19 cellular contexts compared by ENCODE assay signal in the genomic region with DNA sequence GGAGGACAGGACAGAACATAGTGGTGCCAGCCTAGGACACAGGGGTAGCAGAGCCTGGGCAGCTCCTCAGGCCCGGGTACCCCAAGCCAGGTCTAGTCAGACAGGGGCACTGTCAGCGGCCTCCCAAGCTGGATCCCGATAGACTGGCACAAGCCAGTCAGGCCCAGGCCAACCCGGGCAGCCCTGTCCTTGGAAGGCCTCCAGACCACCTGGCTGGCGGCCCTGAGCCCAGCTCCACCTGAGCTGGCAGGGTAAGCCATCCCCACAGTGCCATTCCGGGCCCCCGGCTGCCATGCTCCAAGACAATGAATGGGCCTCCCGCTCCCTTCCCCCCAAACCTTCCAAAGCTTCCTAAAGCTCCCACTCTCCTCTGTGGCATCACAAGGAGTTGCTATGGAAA.
DNase-seq lines count a peak whose midpoint lies in the region; ATAC-seq, FAIRE-seq and TF ChIP-seq lines count a peak whose summit lies in the region.
"Had no signal": no experiment of that assay in that cellular context is flagged by ENCODE, and none has a peak within 500 bp of the region (broad histone marks: within the 10 kb centered on the region; RNA-seq: fewer than 3 reads in every experiment).

No MANE protein-coding gene starts in this region.

- ATAC-seq in DND-41 (ENCODE audit: insufficient read depth, low read depth) = no peak
- ATAC-seq in pancreas = peak; percentile 50 to 91 (median 75)
- no peak for ATAC-seq in HG02870 (IDR thresholded peaks at IDR 0.05; ENCODE audit: unreplicated experiment)
- ATAC-seq in stimulated activated effector memory CD8-positive, alpha-beta T cell treated with anti-CD3 and anti-CD28 coated beads, Interleukin-12 subunit alpha, Interleukin-12 subunit beta, amount 100 ng/mL, for 72 hours = no peak

- H3K9ac ChIP-seq in DND-41 (ENCODE audit: low read depth, low read length) = no peak overlapping the region
- H3K9ac ChIP-seq: BLaER1 treated with 17β-estradiol and CSF1 and Interleukin-3, amounts not matched to agents 10 nM and 100 nM had no signal

- H3K4me1 Mint-ChIP-seq in stimulated activated effector memory CD8-positive, alpha-beta T cell treated with anti-CD3 and anti-CD28 coated beads, Interleukin-12 subunit alpha, Interleukin-12 subunit beta, amount 100 ng/mL, for 72 hours = peaks cover 7% of the 10 kb centered on the region

- no peaks in the 10 kb centered on the region for H4K20me1 ChIP-seq in DND-41 (ENCODE audit: insufficient read depth, low read length)

- H2AFZ ChIP-seq in DND-41 (ENCODE audit: low read depth, low read length) = no peak overlapping the region

- no peak overlapping the region for H3K27ac Mint-ChIP-seq in stimulated activated effector memory CD8-positive, alpha-beta T cell treated with anti-CD3 and anti-CD28 coated beads, Interleukin-12 subunit alpha, Interleukin-12 subunit beta, amount 100 ng/mL, for 72 hours
- H3K27ac Mint-ChIP-seq: HFFc6 had no signal

- H3K4me2 ChIP-seq in DND-41 (ENCODE audit: insufficient read depth, low read length) = no peak overlapping the region
- H3K4me2 ChIP-seq: BLaER1 treated with 17β-estradiol and CSF1 and Interleukin-3, amounts not matched to agents 10 nM and 100 nM had no signal

- no peaks in the 10 kb centered on the region for H3K9me3 ChIP-seq in DND-41 (ENCODE audit: insufficient read depth, low read length, severe bottlenecking)
- no peaks in the 10 kb centered on the region for H3K9me3 ChIP-seq in pancreas
- H3K9me3 ChIP-seq: BLaER1 treated with 17β-estradiol and CSF1 and Interleukin-3, amounts not matched to agents 10 nM and 100 nM; Peyer's patch had no signal

- DNase-seq in NCI-H1092 treated with DMSO at 0.1 percent for 48 hours (lab: John Stamatoyannopoulos, UW) = peak; percentile 51
- no peak for DNase-seq in NCI-H1092 (lab: John Stamatoyannopoulos, UW)
- no peak for DNase-seq in DND-41
- DNase-seq in cerebellar nuclear complex (lab: John Stamatoyannopoulos, UW) = peak; percentile 30 to 80
- DNase-seq in pancreas = peak; percentile 26 to 85 (median 59)
- DNase-seq in activated gamma-delta T cell (lab: John Stamatoyannopoulos, UW) = no peak
- DNase-seq in stimulated activated effector memory CD8-positive, alpha-beta T cell treated with anti-CD3 and anti-CD28 coated beads, Interleukin-12 subunit alpha, Interleukin-12 subunit beta, amount 100 ng/mL, for 72 hours (ENCODE audit: low spot score in 2 of 2) = no peak
- DNase-seq: 8988T, GOT3, HFFc6, NCI-H1930, NCI-H2171 treated with DMSO at 0.1 percent for 48 hours, NCI-H510A, NCI-H82, Peyer's patch had no signal

- H3K36me3 ChIP-seq in DND-41 (ENCODE audit: insufficient read depth, low read length) (no peaks in the 10 kb centered on the region), pancreas (no peaks in the 10 kb centered on the region)
- H3K36me3 ChIP-seq: BLaER1 treated with 17β-estradiol and CSF1 and Interleukin-3, amounts not matched to agents 10 nM and 100 nM; Peyer's patch had no signal

- no peak for TF ChIP-seq CTCF in DND-41 (IDR thresholded peaks at IDR 0.05; ENCODE audit: borderline replicate concordance, extremely low read depth, low read length, poor library complexity, severe bottlenecking)
- no peak for TF ChIP-seq CTCF in pancreas (IDR thresholded peaks at IDR 0.05)

- no peak overlapping the region for H3K4me3 Mint-ChIP-seq in stimulated activated effector memory CD8-positive, alpha-beta T cell treated with anti-CD3 and anti-CD28 coated beads, Interleukin-12 subunit alpha, Interleukin-12 subunit beta, amount 100 ng/mL, for 72 hours
- H3K4me3 Mint-ChIP-seq: HFFc6 had no signal

- H3K27ac ChIP-seq in DND-41 (ENCODE audit: low read length) (peak overlapping the region; percentile 78; the same call in 1 of the 2 replicates), pancreas (no peak overlapping the region)
- H3K27ac ChIP-seq: BLaER1 treated with 17β-estradiol and CSF1 and Interleukin-3, amounts not matched to agents 10 nM and 100 nM; HL-60; Peyer's patch had no signal

- no peaks in the 10 kb centered on the region for H3K9me3 Mint-ChIP-seq in stimulated activated effector memory CD8-positive, alpha-beta T cell treated with anti-CD3 and anti-CD28 coated beads, Interleukin-12 subunit alpha, Interleukin-12 subunit beta, amount 100 ng/mL, for 72 hours
- H3K9me3 Mint-ChIP-seq: HFFc6 had no signal

- H3K79me2 ChIP-seq in DND-41 (ENCODE audit: insufficient read depth, low read length) = no peaks in the 10 kb centered on the region

- H3K4me3 ChIP-seq in DND-41 (ENCODE audit: low read depth in 1 of 2, low read length in 2 of 2) (no peak overlapping the region), pancreas (no peak overlapping the region)
- H3K4me3 ChIP-seq: BLaER1 treated with 17β-estradiol and CSF1 and Interleukin-3, amounts not matched to agents 10 nM and 100 nM; Peyer's patch had no signal

- no peaks in the 10 kb centered on the region for H3K27me3 ChIP-seq in DND-41 (ENCODE audit: insufficient read depth, low read length, poor library complexity)
- H3K27me3 ChIP-seq in pancreas = no peaks in the 10 kb centered on the region
- H3K27me3 ChIP-seq: BLaER1 treated with 17β-estradiol and CSF1 and Interleukin-3, amounts not matched to agents 10 nM and 100 nM; Peyer's patch had no signal

- no peaks in the 10 kb centered on the region for H3K36me3 Mint-ChIP-seq in stimulated activated effector memory CD8-positive, alpha-beta T cell treated with anti-CD3 and anti-CD28 coated beads, Interleukin-12 subunit alpha, Interleukin-12 subunit beta, amount 100 ng/mL, for 72 hours

- H3K4me1 ChIP-seq in DND-41 (ENCODE audit: insufficient read depth, low read length) = peaks cover 30% of the 10 kb centered on the region
- no peaks in the 10 kb centered on the region for H3K4me1 ChIP-seq in pancreas
- H3K4me1 ChIP-seq: BLaER1 treated with 17β-estradiol and CSF1 and Interleukin-3, amounts not matched to agents 10 nM and 100 nM; Peyer's patch had no signal

- WGBS in pancreas, 2 donors = 38 to 49% methylated on average over 8 of the region's 8 CpGs

- intact Hi-C loops in pancreas (cut with DNase I) = no loop called here

- no peak for FAIRE-seq in pancreas (lab: Jason Lieb, UNC)
- FAIRE-seq: HTR-8/SVneo had no signal

Comparison
In these comparisons a context has a peak if more than half of its experiments do, and no peak if none do; other contexts are left out.
1. DNase-seq: peak in NCI-H1092 treated with DMSO at 0.1 percent for 48 hours (single experiment), cerebellar nuclear complex (2 of 2) and pancreas (6 of 6); none in NCI-H1092 (single experiment), DND-41 (single experiment), activated gamma-delta T cell (single experiment) and stimulated activated effector memory CD8-positive, alpha-beta T cell treated with anti-CD3 and anti-CD28 coated beads, Interleukin-12 subunit alpha, Interleukin-12 subunit beta, amount 100 ng/mL, for 72 hours (0 of 2).
2. ATAC-seq: peak in pancreas (4 of 4); none in DND-41 (single experiment), HG02870 (single experiment) and stimulated activated effector memory CD8-positive, alpha-beta T cell treated with anti-CD3 and anti-CD28 coated beads, Interleukin-12 subunit alpha, Interleukin-12 subunit beta, amount 100 ng/mL, for 72 hours (single experiment).